8 cellular contexts compared by ENCODE assay signal in the genomic region with DNA sequence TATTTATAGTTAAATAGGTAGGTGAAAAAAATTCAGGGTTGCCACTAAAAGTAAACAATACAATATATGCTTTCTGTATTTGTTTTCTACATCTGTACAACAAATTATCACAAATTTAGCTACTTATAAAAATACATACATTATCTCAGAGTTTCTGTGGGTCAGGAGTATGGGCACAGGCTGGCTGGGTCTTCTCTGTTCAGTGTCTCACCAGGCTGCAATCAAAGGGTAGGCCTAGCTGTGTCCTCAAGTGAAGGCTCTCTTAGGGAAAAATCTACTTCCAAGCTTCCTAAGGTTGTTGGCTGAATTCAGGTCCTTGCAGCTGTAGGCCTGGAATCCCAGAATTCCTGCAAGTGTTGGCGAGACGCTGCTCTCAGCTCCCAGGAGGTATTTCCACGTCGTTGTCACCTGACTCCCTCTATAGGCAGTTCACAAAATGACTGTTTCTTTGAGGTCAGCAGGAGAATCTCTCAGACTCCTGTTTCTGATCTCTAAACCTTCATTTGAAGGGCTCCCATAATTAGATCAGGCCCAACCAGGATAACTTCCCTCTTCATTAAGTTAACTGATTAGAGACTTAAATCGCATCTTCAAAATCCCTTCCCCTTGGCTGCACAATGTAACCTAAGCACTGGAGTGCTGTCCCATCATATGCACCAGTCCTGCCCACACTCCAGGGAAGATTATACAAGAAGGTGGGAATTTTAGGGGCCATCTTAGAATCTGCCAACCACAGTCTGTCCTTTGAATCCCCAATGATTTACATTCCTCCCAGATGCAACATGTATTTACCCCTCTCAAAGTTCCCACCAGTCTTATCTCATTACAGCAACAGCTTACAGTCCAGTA.
A peak's percentile ranks its signal among the peaks of the same experiment; 100 is the strongest.
DNase-seq lines count a peak whose midpoint lies in the region; ATAC-seq and TF ChIP-seq lines count a peak whose summit lies in the region.

No MANE protein-coding gene starts in this region.

- H3K36me3 Mint-ChIP-seq in osteocyte (ENCODE audit: unreplicated experiment) = no peaks in the 10 kb centered on the region

- no peaks in the 10 kb centered on the region for H3K36me3 ChIP-seq in MM.1S (replicated peaks; ENCODE audit: insufficient read depth, low read length)
- H3K36me3 ChIP-seq in brain microvascular endothelial cell (replicated peaks) = no peaks in the 10 kb centered on the region
- no peaks in the 10 kb centered on the region for H3K36me3 ChIP-seq in right atrium auricular region

- H3K9ac ChIP-seq in MM.1S (ENCODE audit: low read length) = no peak overlapping the region

- H3K27ac ChIP-seq in MM.1S (ENCODE audit: low read length) (no peak overlapping the region), brain microvascular endothelial cell (no peak overlapping the region), right atrium auricular region (no peak overlapping the region)

- no peaks in the 10 kb centered on the region for H3K9me3 Mint-ChIP-seq in osteocyte (ENCODE audit: unreplicated experiment)

- H3K4me3 Mint-ChIP-seq in osteocyte (ENCODE audit: unreplicated experiment) = no peak overlapping the region

- in situ Hi-C loops in G401 (cut with HindIII; ENCODE audit: low sequenced_read_pairs) = no loop called here
- in situ Hi-C loops in brain microvascular endothelial cell (cut with HindIII; ENCODE audit: low pct_ligation_motif_present, low sequenced_read_pairs) = no loop called here

- DNase-seq in G401 (ENCODE audit: low spot score) (peak; percentile 17), MM.1S (no peak), brain microvascular endothelial cell (peak; percentile 21), osteocyte (ENCODE audit: extremely low spot score, unreplicated experiment) (no peak), activated gamma-delta T cell treated with Interleukin-2 at 50 U/mL for 16 hours (no peak), right atrium auricular region (ENCODE audit: low spot score) (no peak)
- no peak for DNase-seq in activated CD4-positive, alpha-beta T cell treated with anti-CD3 and anti-CD28 coated beads for 48 hours

- peak overlapping the region; percentile 41 for H2AFZ ChIP-seq in MM.1S (ENCODE audit: low read length)

- H3F3A ChIP-seq in MM.1S (ENCODE audit: insufficient read depth, low read length) = 0 out of 2 replicates have a peak, but pooled peaks cover 5% of the 10 kb centered on the region

- H3K27me3 ChIP-seq in MM.1S (replicated peaks; ENCODE audit: insufficient read depth, low read length) (no peaks in the 10 kb centered on the region), brain microvascular endothelial cell (replicated peaks) (no peaks in the 10 kb centered on the region), right atrium auricular region (no peaks in the 10 kb centered on the region)

- peaks cover 1% of the 10 kb centered on the region for H3K27me3 Mint-ChIP-seq in osteocyte (ENCODE audit: unreplicated experiment)

- no peaks in the 10 kb centered on the region for H3K79me2 ChIP-seq in MM.1S (ENCODE audit: low read length)

- H3K9me3 ChIP-seq in MM.1S (replicated peaks; ENCODE audit: insufficient read depth, low read length) (no peaks in the 10 kb centered on the region), right atrium auricular region (no peaks in the 10 kb centered on the region)

- no peaks in the 10 kb centered on the region for H3K4me1 Mint-ChIP-seq in osteocyte (ENCODE audit: unreplicated experiment)

- H4K20me1 ChIP-seq in MM.1S (ENCODE audit: insufficient read depth, low read length) = no peaks in the 10 kb centered on the region

- H3K4me2 ChIP-seq in MM.1S (ENCODE audit: low read depth, low read length) = 0 out of 2 replicates have a peak overlapping the region, but pooled peaks have one; percentile 3

- H3K9me2 ChIP-seq in MM.1S (replicated peaks; ENCODE audit: insufficient read depth, low read length) = no peaks in the 10 kb centered on the region

- TF ChIP-seq CTCF in MM.1S (IDR thresholded peaks at IDR 0.05; ENCODE audit: low read length) (peak; percentile 65), brain microvascular endothelial cell (IDR thresholded peaks at IDR 0.05; ENCODE audit: low read depth, low read length, missing control alignments) (peak; percentile 66), osteocyte (IDR thresholded peaks at IDR 0.05) (peak; percentile 23), right atrium auricular region (IDR thresholded peaks at IDR 0.05) (no peak)

- ATAC-seq in GM21576 (IDR thresholded peaks at IDR 0.05; ENCODE audit: unreplicated experiment) = peak; percentile 52

- no peak overlapping the region for H3K4me3 ChIP-seq in MM.1S (ENCODE audit: low read length)
- H3K4me3 ChIP-seq in brain microvascular endothelial cell (ENCODE audit: low read depth, low read length) = no peak overlapping the region
- H3K4me3 ChIP-seq in right atrium auricular region = no peak overlapping the region

- no peak overlapping the region for H3K27ac Mint-ChIP-seq in osteocyte (ENCODE audit: unreplicated experiment)

- peaks cover 23% of the 10 kb centered on the region for H3K4me1 ChIP-seq in MM.1S (ENCODE audit: low read length)
- no peaks in the 10 kb centered on the region for H3K4me1 ChIP-seq in right atrium auricular region

Comparison
In these comparisons a context has a peak if more than half of its experiments do, and no peak if none do; other contexts are left out.
1. DNase-seq: peak in G401 (single experiment) and brain microvascular endothelial cell (single experiment); none in MM.1S (single experiment), osteocyte (single experiment), activated gamma-delta T cell treated with Interleukin-2 at 50 U/mL for 16 hours (single experiment), right atrium auricular region (single experiment) and activated CD4-positive, alpha-beta T cell treated with anti-CD3 and anti-CD28 coated beads for 48 hours (single experiment).
2. CTCF ChIP-seq: peak in MM.1S (single experiment), brain microvascular endothelial cell (single experiment) and osteocyte (single experiment); none in right atrium auricular region (0 of 2).